In the genomic region with DNA sequence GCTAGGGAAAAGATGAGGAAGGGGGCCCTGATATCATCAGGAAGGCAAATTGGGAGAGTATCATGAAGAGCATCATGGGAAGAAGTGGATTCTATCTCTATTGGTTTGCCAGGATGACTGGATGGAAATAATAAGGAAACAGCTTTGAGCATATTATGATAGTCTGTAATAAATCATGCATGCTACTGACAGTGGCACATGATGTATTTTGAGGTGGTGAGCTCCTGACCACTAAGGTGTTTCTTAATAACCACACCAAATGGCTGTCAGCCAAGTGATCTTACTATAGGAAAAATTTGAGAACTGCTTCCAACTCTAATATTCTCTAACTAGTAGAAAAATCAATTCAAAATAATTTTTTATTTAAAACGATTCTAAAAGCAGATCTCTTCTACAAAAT, we compare ENCODE assay signal across 25 cellular contexts.
"Had no signal": no experiment of that assay in that cellular context is flagged by ENCODE, and none has a peak within 500 bp of the region (broad histone marks: within the 10 kb centered on the region; RNA-seq: fewer than 3 reads in every experiment).

No MANE protein-coding gene starts in this region.

- DNase-seq: activated CD4-positive, alpha-beta T cell treated with anti-CD3 and anti-CD28 coated beads, Interleukin-2, amount 10 ng/mL, durations not matched to agents 24 days and 14 days; activated CD4-positive, alpha-beta T cell treated with anti-CD3 and anti-CD28 coated beads, Interleukin-2, amount 50 U/mL, for 4 hours; activated CD8-positive, alpha-beta T cell treated with anti-CD3 and anti-CD28 coated beads, Interleukin-2, amount 10 ng/mL, durations not matched to agents 7 days and 5 days; activated gamma-delta T cell; activated naive CD4-positive, alpha-beta T cell treated with Interleukin-2 at 50 U/mL for 16 hours; activated naive CD8-positive, alpha-beta T cell treated with anti-CD3 and anti-CD28 coated beads, Interleukin-2, amount 10 ng/mL, durations not matched to agents 7 days and 5 days; activated T-cell treated with anti-CD3 and anti-CD28 coated beads, Interleukin-2, amount 50 U/mL, for 24 hours; body of pancreas; caudate nucleus; cerebellar nuclear complex; Karpas-422; KBM-7; MM.1S; NCI-H1092; NCI-H1436 treated with DMSO at 0.1 percent for 48 hours; NCI-H1694 treated with DMSO at 0.1 percent for 48 hours; NCI-H2029 treated with DMSO at 0.1 percent for 48 hours; NCI-H2107; NCI-H2171; NCI-H446; NCI-H510A treated with DMSO at 0.1 percent for 48 hours; NCI-H526 treated with DMSO at 0.1 percent for 48 hours; NCI-H774; PC-9; Right ventricle myocardium superior had no signal
